ENCODE assay signal across 26 cellular contexts in the genomic region with DNA sequence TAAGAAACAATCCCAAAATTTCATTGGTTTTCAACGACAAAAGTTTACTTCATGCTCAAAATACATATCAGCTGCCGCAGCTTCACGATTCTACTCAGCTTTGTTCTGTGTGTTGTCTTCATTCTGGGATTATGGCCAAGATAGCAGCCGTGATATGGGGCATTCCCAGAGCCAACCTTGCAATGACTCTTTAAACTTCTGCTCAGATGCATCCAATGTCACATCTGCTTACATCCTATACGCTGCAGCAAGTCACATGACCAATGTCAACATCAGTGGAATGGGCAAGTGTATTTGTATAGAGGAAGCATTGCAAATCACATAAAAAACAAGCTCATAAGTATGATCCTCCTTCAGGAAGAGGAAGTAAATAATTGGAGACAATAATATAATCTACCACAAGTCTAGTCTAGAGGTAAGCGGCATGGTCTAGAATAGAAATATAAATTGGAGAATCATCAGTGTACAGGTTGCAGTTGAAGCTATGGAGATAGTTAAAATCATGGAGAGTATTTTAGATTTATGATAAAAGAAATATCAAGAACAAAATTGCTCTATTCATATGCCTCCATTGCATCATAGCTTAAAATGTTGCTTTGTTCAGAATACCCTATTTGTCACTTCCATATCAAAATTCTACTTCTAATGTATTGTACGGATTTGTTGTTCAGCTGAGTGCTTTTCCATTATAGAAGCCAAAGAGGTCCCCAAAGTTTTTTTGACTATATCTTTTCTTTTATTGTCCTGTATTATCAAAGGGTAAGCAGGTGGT. TPM values are rescaled to one million over a fixed set of nuclear protein-coding genes. Genes with fewer than 3 reads are reported as not detected.
DNase-seq lines count a peak whose midpoint lies in the region; ATAC-seq, FAIRE-seq and TF ChIP-seq lines count a peak whose summit lies in the region.
"Had no signal": no experiment of that assay in that cellular context is flagged by ENCODE, and none has a peak within 500 bp of the region (broad histone marks: within the 10 kb centered on the region; RNA-seq: fewer than 3 reads in every experiment).

No MANE protein-coding gene starts in this region.

- no peaks in the 10 kb centered on the region for H3K9me3 ChIP-seq in right atrium auricular region
- H3K9me3 ChIP-seq in endodermal cell (ENCODE audit: control insufficient read depth, low read length), result no peaks in the 10 kb centered on the region
- H3K9me3 ChIP-seq in body of pancreas, result peaks cover 0 to 3% (median 0%) of the 10 kb centered on the region in 3 donors
- H3K9me3 ChIP-seq: heart left ventricle, left ventricle myocardium inferior had no signal

- H3K27ac Mint-ChIP-seq in WTC11 (no peak overlapping the region), endodermal cell (no peak overlapping the region)
- H3K27ac Mint-ChIP-seq: activated CD4-positive, alpha-beta T cell treated with anti-CD3 and anti-CD28 coated beads, Interleukin-2, amount 10 ng/mL, durations not matched to agents 7 days and 5 days; CD8-positive, alpha-beta T cell; nephron progenitor cell had no signal

- no peak overlapping the region for H3K9ac ChIP-seq in endodermal cell (ENCODE audit: extremely low read depth, low read length, poor library complexity, severe bottlenecking)
- H3K9ac ChIP-seq: parathyroid adenoma had no signal

- H3K27ac ChIP-seq in right atrium auricular region, result no peak overlapping the region
- no peak overlapping the region for H3K27ac ChIP-seq in endodermal cell (ENCODE audit: low read depth, low read length)
- H3K27ac ChIP-seq in body of pancreas, result no peak overlapping the region
- H3K27ac ChIP-seq: heart left ventricle, left ventricle myocardium inferior, parathyroid adenoma had no signal

- FAIRE-seq in A204.1 (lab: Jason Lieb, UNC), result peak; percentile 64
- peak; percentile 41 for FAIRE-seq in H54 (lab: Jason Lieb, UNC)
- FAIRE-seq: endometrium had no signal

- ATAC-seq in WTC11 (no peak), body of pancreas (no peak)
- ATAC-seq: CD8-positive, alpha-beta T cell; heart left ventricle; sciatic nerve had no signal

- POLR2A ChIA-PET in WTC11 (lab: Charles Lee), result no interaction called here

- H3K4me3 ChIP-seq in right atrium auricular region (no peak overlapping the region), endodermal cell (ENCODE audit: low read length) (no peak overlapping the region), body of pancreas (no peak overlapping the region)
- H3K4me3 ChIP-seq: heart left ventricle, left ventricle myocardium inferior had no signal

- H3K27me3 Mint-ChIP-seq in WTC11 (ENCODE audit: low read depth), result peaks cover 4% of the 10 kb centered on the region
- peaks cover 40% of the 10 kb centered on the region for H3K27me3 Mint-ChIP-seq in endodermal cell (ENCODE audit: insufficient read depth)

- no peaks in the 10 kb centered on the region for H3K27me3 ChIP-seq in right atrium auricular region
- peaks cover 13% of the 10 kb centered on the region for H3K27me3 ChIP-seq in endodermal cell (ENCODE audit: control insufficient read depth, insufficient read depth, low read length, poor library complexity, severe bottlenecking)
- H3K27me3 ChIP-seq in body of pancreas, result no peaks in the 10 kb centered on the region
- H3K27me3 ChIP-seq: heart left ventricle had no signal

- H3K4me3 Mint-ChIP-seq in WTC11 (no peak overlapping the region), endodermal cell (no peak overlapping the region)
- H3K4me3 Mint-ChIP-seq: activated CD4-positive, alpha-beta T cell treated with anti-CD3 and anti-CD28 coated beads, Interleukin-2, amount 10 ng/mL, durations not matched to agents 7 days and 5 days; CD8-positive, alpha-beta T cell; nephron progenitor cell had no signal

- DNase-seq in H54 (ENCODE audit: insufficient read length, low spot score) (no peak), NCI-H2029 treated with DMSO at 0.1 percent for 48 hours (lab: John Stamatoyannopoulos, UW) (peak; percentile 92), WTC11 (ENCODE audit: low spot score) (no peak), right atrium auricular region (ENCODE audit: low spot score) (no peak), endodermal cell (no peak), NCI-H524 (lab: John Stamatoyannopoulos, UW) (no peak), body of pancreas (no peak)
- DNase-seq: activated CD4-positive, alpha-beta T cell treated with anti-CD3 and anti-CD28 coated beads, Interleukin-2, amount 10 ng/mL, durations not matched to agents 7 days and 5 days; activated CD8-positive, alpha-beta memory T cell treated with anti-CD3 and anti-CD28 coated beads, Interleukin-2, amount 50 U/mL, for 4 hours; activated effector memory CD4-positive, alpha-beta T cell treated with Interleukin-2 at 50 U/mL for 16 hours; CD8-positive, alpha-beta T cell; cortex of kidney; DND-41; heart left ventricle; left ventricle myocardium inferior; midbrain; nephron progenitor cell; SIG-M5 had no signal

- no peak for TF ChIP-seq POLR2A in H54 (IDR thresholded peaks at IDR 0.05; ENCODE audit: low read depth, low read length)
- TF ChIP-seq POLR2A in body of pancreas (IDR thresholded peaks at IDR 0.05), result no peak

- intact Hi-C loops in body of pancreas (cut with DNase I), result no loop called here

- H3K9me3 Mint-ChIP-seq in WTC11, result no peaks in the 10 kb centered on the region
- H3K9me3 Mint-ChIP-seq in endodermal cell, result no peaks in the 10 kb centered on the region
- H3K9me3 Mint-ChIP-seq: activated CD4-positive, alpha-beta T cell treated with anti-CD3 and anti-CD28 coated beads, Interleukin-2, amount 10 ng/mL, durations not matched to agents 7 days and 5 days; CD8-positive, alpha-beta T cell; nephron progenitor cell had no signal

- TF ChIP-seq CTCF in WTC11 (IDR thresholded peaks at IDR 0.05) (no peak), right atrium auricular region (IDR thresholded peaks at IDR 0.05) (no peak), endodermal cell (conservative IDR thresholded peaks at IDR 0.05) (no peak), body of pancreas (IDR thresholded peaks at IDR 0.05) (no peak)

- CTCF ChIA-PET in WTC11 (lab: Charles Lee), result interaction anchor here (2.2 kb wide), 1 partner anchor 11 kb away, joined by 12 read pairs; no protein-coding TSS in a partner anchor

- H3K4me1 ChIP-seq in right atrium auricular region (no peaks in the 10 kb centered on the region), endodermal cell (ENCODE audit: control insufficient read depth, insufficient read depth, low read length) (no peaks in the 10 kb centered on the region), body of pancreas (peaks cover 13% of the 10 kb centered on the region)
- H3K4me1 ChIP-seq: heart left ventricle, left ventricle myocardium inferior, parathyroid adenoma had no signal

- H3K36me3 Mint-ChIP-seq in WTC11 (no peaks in the 10 kb centered on the region), endodermal cell (ENCODE audit: low read depth) (no peaks in the 10 kb centered on the region)
- H3K36me3 Mint-ChIP-seq: CD8-positive, alpha-beta T cell had no signal

- WGBS in endodermal cell (ENCODE audit: insufficient coverage in 1 of 2, insufficient read length in 1 of 2), 2 experiments, result 98% methylated on average over 4 to 7 of the region's 7 CpGs
- WGBS in body of pancreas, 2 donors, result 50 to 56% methylated on average over 7 of the region's 7 CpGs

- H3K36me3 ChIP-seq in right atrium auricular region (no peaks in the 10 kb centered on the region), endodermal cell (ENCODE audit: control insufficient read depth, insufficient read depth, low read length) (no peaks in the 10 kb centered on the region), body of pancreas (replicated peaks in 1 of 2; ENCODE audit: insufficient read depth in 1 of 2, low read depth in 2 of 2) (no peaks in the 10 kb centered on the region)
- H3K36me3 ChIP-seq: heart left ventricle, left ventricle myocardium inferior had no signal

- H3K4me1 Mint-ChIP-seq in WTC11 (peaks cover 7% of the 10 kb centered on the region; the same call in 1 of the 2 replicates), endodermal cell (peaks cover 10% of the 10 kb centered on the region)
- H3K4me1 Mint-ChIP-seq: activated CD4-positive, alpha-beta T cell treated with anti-CD3 and anti-CD28 coated beads, Interleukin-2, amount 10 ng/mL, durations not matched to agents 7 days and 5 days; nephron progenitor cell had no signal

TF ChIP-seq in WTC11, 78 proteins besides CTCF, POLR2A, EP300 and RAD21:
- TF ChIP-seq, protein P1, sequence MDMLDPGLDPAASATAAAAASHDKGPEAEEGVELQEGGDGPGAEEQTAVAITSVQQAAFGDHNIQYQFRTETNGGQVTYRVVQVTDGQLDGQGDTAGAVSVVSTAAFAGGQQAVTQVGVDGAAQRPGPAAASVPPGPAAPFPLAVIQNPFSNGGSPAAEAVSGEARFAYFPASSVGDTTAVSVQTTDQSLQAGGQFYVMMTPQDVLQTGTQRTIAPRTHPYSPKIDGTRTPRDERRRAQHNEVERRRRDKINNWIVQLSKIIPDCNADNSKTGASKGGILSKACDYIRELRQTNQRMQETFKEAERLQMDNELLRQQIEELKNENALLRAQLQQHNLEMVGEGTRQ (CRISPR knock-in tag; IDR thresholded peaks at IDR 0.05), result peak; percentile 46; the same call in 1 of the 2 replicates
- TF ChIP-seq ZNF121 (CRISPR knock-in tag; IDR thresholded peaks at IDR 0.05), result no peak

RNA-seq across cellular contexts. Expression of a gene that starts 7.2 kb away (rescaled TPM):
- 6.5 to 14.4 TPM (median 8.2 TPM) in 3 replicates for total RNA-seq in WTC11 (2021)
- under 1 TPM in 1 of 2 donors, not detected in 1; 0.75 TPM for total RNA-seq in right atrium auricular region
- 1 to 10 TPM in 1 of 2 donors, under 1 TPM in 1; 0.81 to 1.7 TPM for total RNA-seq in endodermal cell
- 6.7 TPM for polyA plus RNA-seq in endodermal cell (2013, experiment 1 of 2)
- polyA plus RNA-seq in endodermal cell (2013, experiment 2 of 2), result 9.1 TPM
- 10 to 100 TPM; 11.4 to 20.8 TPM for total RNA-seq in body of pancreas
- total RNA-seq: CD8-positive, alpha-beta T cell; T-helper 1 cell treated with Interleukin-12 subunit alpha and Interleukin-12 subunit beta and Interleukin-4 antibody, amounts not matched to agents 30 ng/mL and 1 ng/mL, for 36 hours had no signal

RNA-seq across cellular contexts. Expression of a gene that starts 43.5 kb away (rescaled TPM):
- total RNA-seq in WTC11 (2021) (not detected in 3 replicates), right atrium auricular region (not detected), endodermal cell (not detected), body of pancreas (not detected)
- not detected for polyA plus RNA-seq in endodermal cell (2013, experiment 1 of 2)
- polyA plus RNA-seq in endodermal cell (2013, experiment 2 of 2), result not detected
- total RNA-seq: activated CD4-positive, alpha-beta T cell treated with anti-CD3 and anti-CD28 coated beads, Interleukin-2, amount 10 ng/mL, durations not matched to agents 7 days and 5 days; CD8-positive, alpha-beta T cell; H4; heart left ventricle; left ventricle myocardium inferior; NCI-H460; sciatic nerve; T-helper 1 cell treated with Interleukin-12 subunit alpha and Interleukin-12 subunit beta and Interleukin-4 antibody, amounts not matched to agents 30 ng/mL and 1 ng/mL, for 36 hours; temporal lobe had no signal
- polyA plus RNA-seq: heart left ventricle had no signal
